Comparison of ENCODE assay signal across 8 cellular contexts in genomic region chr12:9039397-9039977, GRCh38. TPM values are rescaled to one million over a fixed set of nuclear protein-coding genes. Genes with fewer than 3 reads are reported as not detected.
DNase-seq lines count a peak whose midpoint lies in the region; ATAC-seq and TF ChIP-seq lines count a peak whose summit lies in the region.

No MANE protein-coding gene starts in this region.

- peak; percentile 69 for ATAC-seq in GM23338
- peak; percentile 80 for ATAC-seq in body of pancreas
- peak; percentile 72 for ATAC-seq in stimulated activated naive CD8-positive, alpha-beta T cell treated with anti-CD3 and anti-CD28 coated beads, Interleukin-15, amount 100 ng/mL, for 72 hours

- 3 to 4% methylated on average over 3 of the region's 3 CpGs for WGBS in body of pancreas, 2 donors

- H3K27ac ChIP-seq in GM23338 (ENCODE audit: low read depth) (no peak overlapping the region), body of pancreas (no peak overlapping the region)

- no peaks in the 10 kb centered on the region for H3K9me2 ChIP-seq in GM23338 (ENCODE audit: insufficient read depth)

- CTCF ChIA-PET in Calu3 (lab: Charles Lee) = interaction anchor here (0.7 to 1.2 kb wide), 4 partner anchors 10 to 358 kb away, joined by 3 to 6 read pairs (median 4); partner anchors contain the start of gene M6PR

- H3K4me1 Mint-ChIP-seq in Calu3 (ENCODE audit: low read depth, unreplicated experiment) = no peaks in the 10 kb centered on the region
- no peaks in the 10 kb centered on the region for H3K4me1 Mint-ChIP-seq in GM23338
- H3K4me1 Mint-ChIP-seq in stimulated activated naive CD8-positive, alpha-beta T cell treated with anti-CD3 and anti-CD28 coated beads, Interleukin-15, amount 100 ng/mL, for 72 hours = peaks cover 40% of the 10 kb centered on the region

- H3K36me3 Mint-ChIP-seq in Calu3 (ENCODE audit: insufficient read depth, unreplicated experiment) = no peaks in the 10 kb centered on the region
- H3K36me3 Mint-ChIP-seq in GM23338 (ENCODE audit: low read depth) = no peaks in the 10 kb centered on the region; the same call in 2 of the 3 replicates

- H3K27me3 ChIP-seq in GM23338 (ENCODE audit: insufficient read depth) (no peaks in the 10 kb centered on the region), body of pancreas (no peaks in the 10 kb centered on the region)

- H4K20me1 ChIP-seq in GM23338 (replicated peaks; ENCODE audit: insufficient read depth) = no peaks in the 10 kb centered on the region

- H3K4me3 Mint-ChIP-seq in Calu3 (ENCODE audit: low read depth, unreplicated experiment) (no peak overlapping the region), GM23338 (no peak overlapping the region)
- H3K4me3 Mint-ChIP-seq in stimulated activated naive CD8-positive, alpha-beta T cell treated with anti-CD3 and anti-CD28 coated beads, Interleukin-15, amount 100 ng/mL, for 72 hours = no peak overlapping the region

- H3K4me3 ChIP-seq in GM23338 (no peak overlapping the region), body of pancreas (no peak overlapping the region)

- H3K36me3 ChIP-seq in GM23338 (ENCODE audit: insufficient read depth) (no peaks in the 10 kb centered on the region), body of pancreas (replicated peaks in 1 of 2; ENCODE audit: insufficient read depth in 1 of 2, low read depth in 2 of 2) (no peaks in the 10 kb centered on the region)

- TF ChIP-seq CTCF in Calu3 (IDR thresholded peaks at IDR 0.05; ENCODE audit: unreplicated experiment) (peak; percentile 25), GM23338 (conservative IDR thresholded peaks at IDR 0.05; ENCODE audit: low read depth in 2 of 2) (peak; percentile 77 to 90), body of pancreas (IDR thresholded peaks at IDR 0.05) (peak; percentile 9 to 81 (median 74))

- H3K9me3 Mint-ChIP-seq in Calu3 (ENCODE audit: low read depth, unreplicated experiment) = no peaks in the 10 kb centered on the region
- peaks cover 3% of the 10 kb centered on the region; the same call in 1 of the 3 replicates for H3K9me3 Mint-ChIP-seq in GM23338
- H3K9me3 Mint-ChIP-seq in stimulated activated naive CD8-positive, alpha-beta T cell treated with anti-CD3 and anti-CD28 coated beads, Interleukin-15, amount 100 ng/mL, for 72 hours = no peaks in the 10 kb centered on the region

- no peaks in the 10 kb centered on the region for H3F3A ChIP-seq in GM23338 (replicated peaks; ENCODE audit: low read depth)

- no TSS peak for BruUV-seq in Calu3 (replicated peaks; lab: Mats Ljungman, UMichigan)

- intact Hi-C loops in Calu3 (cut with micrococcal nuclease; ENCODE audit: unreplicated experiment) = loop anchor here (5.0 kb wide), 1 partner anchor 87 kb away; no protein-coding TSS in a partner anchor
- intact Hi-C loops in body of pancreas (cut with DNase I) = loop anchor here (10.0 kb wide), 1 partner anchor 85 kb away; no protein-coding TSS in a partner anchor
- intact Hi-C loops in posterior vena cava (cut with DNase I) = loop anchor here in 1 of 2 donors (10.0 kb wide), 1 partner anchor 85 kb away; no protein-coding TSS in a partner anchor

- H3K27me3 Mint-ChIP-seq in Calu3 (ENCODE audit: unreplicated experiment) (peaks cover 33% of the 10 kb centered on the region), GM23338 (ENCODE audit: insufficient read depth, low read depth, poor library complexity) (no peaks in the 10 kb centered on the region)
- no peaks in the 10 kb centered on the region for H3K27me3 Mint-ChIP-seq in stimulated activated naive CD8-positive, alpha-beta T cell treated with anti-CD3 and anti-CD28 coated beads, Interleukin-15, amount 100 ng/mL, for 72 hours

- no peaks in the 10 kb centered on the region for H3K9me3 ChIP-seq in body of pancreas

- H3K27ac Mint-ChIP-seq in Calu3 (ENCODE audit: unreplicated experiment) (no peak overlapping the region), GM23338 (no peak overlapping the region)
- H3K27ac Mint-ChIP-seq in stimulated activated naive CD8-positive, alpha-beta T cell treated with anti-CD3 and anti-CD28 coated beads, Interleukin-15, amount 100 ng/mL, for 72 hours = no peak overlapping the region

- no peak overlapping the region for H2AFZ ChIP-seq in GM23338

- no peak for TF ChIP-seq POLR2A in body of pancreas (IDR thresholded peaks at IDR 0.05)

- H3K4me1 ChIP-seq in GM23338 (ENCODE audit: insufficient read depth) (no peaks in the 10 kb centered on the region), body of pancreas (peaks cover 13% of the 10 kb centered on the region)

- no peak overlapping the region for H3K4me2 ChIP-seq in GM23338

- H3K79me2 ChIP-seq in GM23338 (replicated peaks; ENCODE audit: insufficient read depth) = no peaks in the 10 kb centered on the region

- DNase-seq in Calu3 (peak; percentile 13), GM23338 (ENCODE audit: low spot score) (peak; percentile 79), NCI-H345 (lab: John Stamatoyannopoulos, UW) (peak; percentile 65), body of pancreas (peak in 2 of 4 donors; percentile 39 to 51), inferior parietal cortex (ENCODE audit: extremely low spot score) (peak; percentile 76), posterior vena cava (ENCODE audit: low spot score) (no peak)
- no peak for DNase-seq in stimulated activated naive CD8-positive, alpha-beta T cell treated with anti-CD3 and anti-CD28 coated beads, Interleukin-15, amount 100 ng/mL, for 72 hours
- DNase-seq in stimulated activated CD4-positive, alpha-beta T cell treated with anti-CD3 and anti-CD28 coated beads, Interleukin-15, amount 100 ng/mL, for 24 hours = no peak

TF ChIP-seq in GM23338, 12 proteins besides CTCF, POLR2A, EP300 and RAD21 (continues in another document):
- TF ChIP-seq ZNF462 (CRISPR knock-in tag; IDR thresholded peaks at IDR 0.05) (no peak), JUNB (IDR thresholded peaks at IDR 0.05; ENCODE audit: unreplicated experiment) (no peak), ZNF114 (CRISPR knock-in tag; IDR thresholded peaks at IDR 0.05) (no peak), CREB1 (CRISPR knock-in tag; IDR thresholded peaks at IDR 0.05; ENCODE audit: low read depth) (no peak)

RNA-seq across cellular contexts. Expression of gene KLRG1, which starts 50.1 kb away (rescaled TPM):
- 0.38 and 0.66 TPM in 2 replicates for total RNA-seq in Calu3 (2022)
- total RNA-seq in GM23338 (2014; rRNA removed; shearing (Covaris generic)) = 5.1 and 8.0 TPM in 2 replicates
- polyA plus RNA-seq in GM23338 (2016; fragmentation: Nextera tagmentation; extraction: Ambion mirVana) = 6.0 and 7.9 TPM in 2 replicates
- total RNA-seq in body of pancreas = under 1 TPM; 0.78 to 0.99 TPM
- total RNA-seq in posterior vena cava = 1 to 10 TPM; 1.1 to 2.7 TPM

Comparison
In these comparisons a context has a peak if more than half of its experiments do, and no peak if none do; other contexts are left out.
1. DNase-seq: peak in Calu3 (single experiment), GM23338 (single experiment), NCI-H345 (single experiment) and inferior parietal cortex (single experiment); none in stimulated activated naive CD8-positive, alpha-beta T cell treated with anti-CD3 and anti-CD28 coated beads, Interleukin-15, amount 100 ng/mL, for 72 hours (0 of 2), posterior vena cava (single experiment) and stimulated activated CD4-positive, alpha-beta T cell treated with anti-CD3 and anti-CD28 coated beads, Interleukin-15, amount 100 ng/mL, for 24 hours (single experiment).
2. CTCF ChIP-seq: peak in every context shown above with its lines; median percentile 84 in GM23338; 74 in body of pancreas; 25 in Calu3.
3. Peak in every context shown above with its lines, with median percentiles within 50 percentile points of each other: ATAC-seq.